ENCODE assay signal across 1 cellular context in genomic region chr16:14629919-14630619, GRCh38.
TF ChIP-seq lines count a peak whose summit lies in the region.

A gene with protein sequence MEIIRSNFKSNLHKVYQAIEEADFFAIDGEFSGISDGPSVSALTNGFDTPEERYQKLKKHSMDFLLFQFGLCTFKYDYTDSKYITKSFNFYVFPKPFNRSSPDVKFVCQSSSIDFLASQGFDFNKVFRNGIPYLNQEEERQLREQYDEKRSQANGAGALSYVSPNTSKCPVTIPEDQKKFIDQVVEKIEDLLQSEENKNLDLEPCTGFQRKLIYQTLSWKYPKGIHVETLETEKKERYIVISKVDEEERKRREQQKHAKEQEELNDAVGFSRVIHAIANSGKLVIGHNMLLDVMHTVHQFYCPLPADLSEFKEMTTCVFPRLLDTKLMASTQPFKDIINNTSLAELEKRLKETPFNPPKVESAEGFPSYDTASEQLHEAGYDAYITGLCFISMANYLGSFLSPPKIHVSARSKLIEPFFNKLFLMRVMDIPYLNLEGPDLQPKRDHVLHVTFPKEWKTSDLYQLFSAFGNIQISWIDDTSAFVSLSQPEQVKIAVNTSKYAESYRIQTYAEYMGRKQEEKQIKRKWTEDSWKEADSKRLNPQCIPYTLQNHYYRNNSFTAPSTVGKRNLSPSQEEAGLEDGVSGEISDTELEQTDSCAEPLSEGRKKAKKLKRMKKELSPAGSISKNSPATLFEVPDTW (minus strand): TSS chr16:14630260. CDS start chr16:14630125, 135 bp downstream.

TF ChIP-seq in HepG2, 621 proteins besides CTCF, POLR2A, EP300 and RAD21 (continued from another document and continues in another):
- TF ChIP-seq, protein P1, sequence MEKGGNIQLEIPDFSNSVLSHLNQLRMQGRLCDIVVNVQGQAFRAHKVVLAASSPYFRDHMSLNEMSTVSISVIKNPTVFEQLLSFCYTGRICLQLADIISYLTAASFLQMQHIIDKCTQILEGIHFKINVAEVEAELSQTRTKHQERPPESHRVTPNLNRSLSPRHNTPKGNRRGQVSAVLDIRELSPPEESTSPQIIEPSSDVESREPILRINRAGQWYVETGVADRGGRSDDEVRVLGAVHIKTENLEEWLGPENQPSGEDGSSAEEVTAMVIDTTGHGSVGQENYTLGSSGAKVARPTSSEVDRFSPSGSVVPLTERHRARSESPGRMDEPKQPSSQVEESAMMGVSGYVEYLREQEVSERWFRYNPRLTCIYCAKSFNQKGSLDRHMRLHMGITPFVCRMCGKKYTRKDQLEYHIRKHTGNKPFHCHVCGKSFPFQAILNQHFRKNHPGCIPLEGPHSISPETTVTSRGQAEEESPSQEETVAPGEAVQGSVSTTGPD (CRISPR knock-in tag; IDR thresholded peaks at IDR 0.05), result 0 out of 2 replicates have a peak, but pooled peaks have one; percentile 5
- peak; percentile 95; the same call in 1 of the 2 replicates for TF ChIP-seq ZNF337 (CRISPR knock-in tag; IDR thresholded peaks at IDR 0.05; ENCODE audit: borderline replicate concordance, low read depth)
- peak; percentile 68 to 95; a peak in 3 of 4 replicates for TF ChIP-seq HMGXB4 (CRISPR knock-in tag; IDR thresholded peaks at IDR 0.05; ENCODE audit: borderline replicate concordance in 1 of 2, low read depth in 1 of 2)
- peak; percentile 72; the same call in 1 of the 2 replicates for TF ChIP-seq ZNF772 (CRISPR knock-in tag; IDR thresholded peaks at IDR 0.05)
- TF ChIP-seq, protein P2, sequence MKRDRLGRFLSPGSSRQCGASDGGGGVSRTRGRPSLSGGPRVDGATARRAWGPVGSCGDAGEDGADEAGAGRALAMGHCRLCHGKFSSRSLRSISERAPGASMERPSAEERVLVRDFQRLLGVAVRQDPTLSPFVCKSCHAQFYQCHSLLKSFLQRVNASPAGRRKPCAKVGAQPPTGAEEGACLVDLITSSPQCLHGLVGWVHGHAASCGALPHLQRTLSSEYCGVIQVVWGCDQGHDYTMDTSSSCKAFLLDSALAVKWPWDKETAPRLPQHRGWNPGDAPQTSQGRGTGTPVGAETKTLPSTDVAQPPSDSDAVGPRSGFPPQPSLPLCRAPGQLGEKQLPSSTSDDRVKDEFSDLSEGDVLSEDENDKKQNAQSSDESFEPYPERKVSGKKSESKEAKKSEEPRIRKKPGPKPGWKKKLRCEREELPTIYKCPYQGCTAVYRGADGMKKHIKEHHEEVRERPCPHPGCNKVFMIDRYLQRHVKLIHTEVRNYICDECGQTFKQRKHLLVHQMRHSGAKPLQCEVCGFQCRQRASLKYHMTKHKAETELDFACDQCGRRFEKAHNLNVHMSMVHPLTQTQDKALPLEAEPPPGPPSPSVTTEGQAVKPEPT (CRISPR knock-in tag; IDR thresholded peaks at IDR 0.05; ENCODE audit: low read depth), result peak; percentile 68; the same call in 1 of the 2 replicates
- TF ChIP-seq, protein P3, sequence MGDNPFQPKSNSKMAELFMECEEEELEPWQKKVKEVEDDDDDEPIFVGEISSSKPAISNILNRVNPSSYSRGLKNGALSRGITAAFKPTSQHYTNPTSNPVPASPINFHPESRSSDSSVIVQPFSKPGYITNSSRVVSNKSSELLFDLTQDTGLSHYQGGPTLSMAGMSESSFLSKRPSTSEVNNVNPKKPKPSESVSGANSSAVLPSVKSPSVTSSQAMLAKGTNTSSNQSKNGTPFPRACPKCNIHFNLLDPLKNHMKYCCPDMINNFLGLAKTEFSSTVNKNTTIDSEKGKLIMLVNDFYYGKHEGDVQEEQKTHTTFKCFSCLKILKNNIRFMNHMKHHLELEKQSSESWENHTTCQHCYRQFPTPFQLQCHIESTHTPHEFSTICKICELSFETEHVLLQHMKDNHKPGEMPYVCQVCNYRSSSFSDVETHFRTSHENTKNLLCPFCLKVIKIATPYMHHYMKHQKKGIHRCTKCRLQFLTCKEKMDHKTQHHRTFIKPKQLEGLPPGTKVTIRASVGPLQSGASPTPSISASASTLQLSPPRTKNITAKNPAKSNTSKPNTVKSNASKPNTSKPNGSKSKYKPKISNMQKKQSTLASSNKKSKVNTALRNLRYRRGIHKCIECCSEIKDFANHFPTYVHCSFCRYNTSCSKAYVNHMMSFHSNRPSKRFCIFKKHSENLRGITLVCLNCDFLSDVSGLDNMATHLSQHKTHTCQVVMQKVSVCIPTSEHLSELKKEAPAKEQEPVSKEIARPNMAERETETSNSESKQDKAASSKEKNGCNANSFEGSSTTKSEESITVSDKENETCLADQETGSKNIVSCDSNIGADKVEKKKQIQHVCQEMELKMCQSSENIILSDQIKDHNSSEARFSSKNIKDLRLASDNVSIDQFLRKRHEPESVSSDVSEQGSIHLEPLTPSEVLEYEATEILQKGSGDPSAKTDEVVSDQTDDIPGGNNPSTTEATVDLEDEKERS (CRISPR knock-in tag; IDR thresholded peaks at IDR 0.05), result peak; percentile 89
- no peak for TF ChIP-seq RFX5 (IDR thresholded peaks at IDR 0.05; ENCODE audit: low read depth, low read length)
- peak; percentile 90 for TF ChIP-seq GATAD1 (CRISPR knock-in tag; IDR thresholded peaks at IDR 0.05)
- peak; percentile 64 for TF ChIP-seq SKI (IDR thresholded peaks at IDR 0.05; ENCODE audit: partially characterized antibody)
- TF ChIP-seq GLI4 (CRISPR knock-in tag; IDR thresholded peaks at IDR 0.05; ENCODE audit: borderline replicate concordance), result peak; percentile 91
- TF ChIP-seq, protein P4, sequence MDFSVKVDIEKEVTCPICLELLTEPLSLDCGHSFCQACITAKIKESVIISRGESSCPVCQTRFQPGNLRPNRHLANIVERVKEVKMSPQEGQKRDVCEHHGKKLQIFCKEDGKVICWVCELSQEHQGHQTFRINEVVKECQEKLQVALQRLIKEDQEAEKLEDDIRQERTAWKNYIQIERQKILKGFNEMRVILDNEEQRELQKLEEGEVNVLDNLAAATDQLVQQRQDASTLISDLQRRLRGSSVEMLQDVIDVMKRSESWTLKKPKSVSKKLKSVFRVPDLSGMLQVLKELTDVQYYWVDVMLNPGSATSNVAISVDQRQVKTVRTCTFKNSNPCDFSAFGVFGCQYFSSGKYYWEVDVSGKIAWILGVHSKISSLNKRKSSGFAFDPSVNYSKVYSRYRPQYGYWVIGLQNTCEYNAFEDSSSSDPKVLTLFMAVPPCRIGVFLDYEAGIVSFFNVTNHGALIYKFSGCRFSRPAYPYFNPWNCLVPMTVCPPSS (IDR thresholded peaks at IDR 0.05), result no peak
- TF ChIP-seq NCOA1 (CRISPR knock-in tag; IDR thresholded peaks at IDR 0.05), result no peak
- TF ChIP-seq ZBTB20 (CRISPR knock-in tag; IDR thresholded peaks at IDR 0.05; ENCODE audit: borderline replicate concordance, low read depth), result peak; percentile 60; the same call in 1 of the 2 replicates
- TF ChIP-seq HDAC2 (CRISPR knock-in tag; IDR thresholded peaks at IDR 0.05), result peak; percentile 66
- TF ChIP-seq SRSF1 (optimal IDR thresholded peaks at IDR 0.05; ENCODE audit: low read depth, low read length), result peak; percentile 48
- peak; percentile 79 for TF ChIP-seq ZNF710 (CRISPR knock-in tag; IDR thresholded peaks at IDR 0.05; ENCODE audit: borderline replicate concordance)
- no peak; the same call in 1 of the 2 replicates for TF ChIP-seq ZSCAN30 (CRISPR knock-in tag; IDR thresholded peaks at IDR 0.05)
- no peak for TF ChIP-seq PCBP2 (optimal IDR thresholded peaks at IDR 0.05; ENCODE audit: low read depth, low read length, poor library complexity, severe bottlenecking)
- peak; percentile 92 for TF ChIP-seq KMT2B (CRISPR knock-in tag; IDR thresholded peaks at IDR 0.05)
- TF ChIP-seq NCOA5 (CRISPR knock-in tag; IDR thresholded peaks at IDR 0.05), result no peak
- no peak for TF ChIP-seq ZFP36 (IDR thresholded peaks at IDR 0.05; ENCODE audit: borderline replicate concordance, low read depth, low read length, partially characterized antibody)
- TF ChIP-seq, protein P5, sequence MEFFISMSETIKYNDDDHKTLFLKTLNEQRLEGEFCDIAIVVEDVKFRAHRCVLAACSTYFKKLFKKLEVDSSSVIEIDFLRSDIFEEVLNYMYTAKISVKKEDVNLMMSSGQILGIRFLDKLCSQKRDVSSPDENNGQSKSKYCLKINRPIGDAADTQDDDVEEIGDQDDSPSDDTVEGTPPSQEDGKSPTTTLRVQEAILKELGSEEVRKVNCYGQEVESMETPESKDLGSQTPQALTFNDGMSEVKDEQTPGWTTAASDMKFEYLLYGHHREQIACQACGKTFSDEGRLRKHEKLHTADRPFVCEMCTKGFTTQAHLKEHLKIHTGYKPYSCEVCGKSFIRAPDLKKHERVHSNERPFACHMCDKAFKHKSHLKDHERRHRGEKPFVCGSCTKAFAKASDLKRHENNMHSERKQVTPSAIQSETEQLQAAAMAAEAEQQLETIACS (CRISPR knock-in tag; IDR thresholded peaks at IDR 0.05), result peak; percentile 77
- TF ChIP-seq SUZ12 (IDR thresholded peaks at IDR 0.05; ENCODE audit: low read depth, low read length), result no peak
- TF ChIP-seq, protein P6, sequence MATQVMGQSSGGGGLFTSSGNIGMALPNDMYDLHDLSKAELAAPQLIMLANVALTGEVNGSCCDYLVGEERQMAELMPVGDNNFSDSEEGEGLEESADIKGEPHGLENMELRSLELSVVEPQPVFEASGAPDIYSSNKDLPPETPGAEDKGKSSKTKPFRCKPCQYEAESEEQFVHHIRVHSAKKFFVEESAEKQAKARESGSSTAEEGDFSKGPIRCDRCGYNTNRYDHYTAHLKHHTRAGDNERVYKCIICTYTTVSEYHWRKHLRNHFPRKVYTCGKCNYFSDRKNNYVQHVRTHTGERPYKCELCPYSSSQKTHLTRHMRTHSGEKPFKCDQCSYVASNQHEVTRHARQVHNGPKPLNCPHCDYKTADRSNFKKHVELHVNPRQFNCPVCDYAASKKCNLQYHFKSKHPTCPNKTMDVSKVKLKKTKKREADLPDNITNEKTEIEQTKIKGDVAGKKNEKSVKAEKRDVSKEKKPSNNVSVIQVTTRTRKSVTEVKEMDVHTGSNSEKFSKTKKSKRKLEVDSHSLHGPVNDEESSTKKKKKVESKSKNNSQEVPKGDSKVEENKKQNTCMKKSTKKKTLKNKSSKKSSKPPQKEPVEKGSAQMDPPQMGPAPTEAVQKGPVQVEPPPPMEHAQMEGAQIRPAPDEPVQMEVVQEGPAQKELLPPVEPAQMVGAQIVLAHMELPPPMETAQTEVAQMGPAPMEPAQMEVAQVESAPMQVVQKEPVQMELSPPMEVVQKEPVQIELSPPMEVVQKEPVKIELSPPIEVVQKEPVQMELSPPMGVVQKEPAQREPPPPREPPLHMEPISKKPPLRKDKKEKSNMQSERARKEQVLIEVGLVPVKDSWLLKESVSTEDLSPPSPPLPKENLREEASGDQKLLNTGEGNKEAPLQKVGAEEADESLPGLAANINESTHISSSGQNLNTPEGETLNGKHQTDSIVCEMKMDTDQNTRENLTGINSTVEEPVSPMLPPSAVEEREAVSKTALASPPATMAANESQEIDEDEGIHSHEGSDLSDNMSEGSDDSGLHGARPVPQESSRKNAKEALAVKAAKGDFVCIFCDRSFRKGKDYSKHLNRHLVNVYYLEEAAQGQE (IDR thresholded peaks at IDR 0.05; ENCODE audit: borderline replicate concordance in 1 of 2, low read depth in 1 of 2, low read length in 2 of 2), result peak in 1 of 2 experiments; percentile 12; a peak in 1 of 4 replicates
- no peak for TF ChIP-seq DPF2 (CRISPR knock-in tag; IDR thresholded peaks at IDR 0.05; ENCODE audit: borderline replicate concordance, low read depth)
- no peak for TF ChIP-seq SRSF9 (IDR thresholded peaks at IDR 0.05; ENCODE audit: borderline replicate concordance, insufficient read depth, low read depth, low read length, poor library complexity, severe bottlenecking)
- TF ChIP-seq ZNF816 (CRISPR knock-in tag; IDR thresholded peaks at IDR 0.05; ENCODE audit: borderline replicate concordance), result peak; percentile 96
- no peak for TF ChIP-seq ZNF780A (CRISPR knock-in tag; IDR thresholded peaks at IDR 0.05)
- peak; percentile 89; the same call in 1 of the 2 replicates for TF ChIP-seq ZZZ3 (CRISPR knock-in tag; IDR thresholded peaks at IDR 0.05; ENCODE audit: borderline replicate concordance)
- 0 out of 2 replicates have a peak, but pooled peaks have one; percentile 20 for TF ChIP-seq ZFP62 (CRISPR knock-in tag; IDR thresholded peaks at IDR 0.05)
- TF ChIP-seq, protein P7, sequence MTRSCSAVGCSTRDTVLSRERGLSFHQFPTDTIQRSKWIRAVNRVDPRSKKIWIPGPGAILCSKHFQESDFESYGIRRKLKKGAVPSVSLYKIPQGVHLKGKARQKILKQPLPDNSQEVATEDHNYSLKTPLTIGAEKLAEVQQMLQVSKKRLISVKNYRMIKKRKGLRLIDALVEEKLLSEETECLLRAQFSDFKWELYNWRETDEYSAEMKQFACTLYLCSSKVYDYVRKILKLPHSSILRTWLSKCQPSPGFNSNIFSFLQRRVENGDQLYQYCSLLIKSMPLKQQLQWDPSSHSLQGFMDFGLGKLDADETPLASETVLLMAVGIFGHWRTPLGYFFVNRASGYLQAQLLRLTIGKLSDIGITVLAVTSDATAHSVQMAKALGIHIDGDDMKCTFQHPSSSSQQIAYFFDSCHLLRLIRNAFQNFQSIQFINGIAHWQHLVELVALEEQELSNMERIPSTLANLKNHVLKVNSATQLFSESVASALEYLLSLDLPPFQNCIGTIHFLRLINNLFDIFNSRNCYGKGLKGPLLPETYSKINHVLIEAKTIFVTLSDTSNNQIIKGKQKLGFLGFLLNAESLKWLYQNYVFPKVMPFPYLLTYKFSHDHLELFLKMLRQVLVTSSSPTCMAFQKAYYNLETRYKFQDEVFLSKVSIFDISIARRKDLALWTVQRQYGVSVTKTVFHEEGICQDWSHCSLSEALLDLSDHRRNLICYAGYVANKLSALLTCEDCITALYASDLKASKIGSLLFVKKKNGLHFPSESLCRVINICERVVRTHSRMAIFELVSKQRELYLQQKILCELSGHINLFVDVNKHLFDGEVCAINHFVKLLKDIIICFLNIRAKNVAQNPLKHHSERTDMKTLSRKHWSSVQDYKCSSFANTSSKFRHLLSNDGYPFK (CRISPR knock-in tag; IDR thresholded peaks at IDR 0.05; ENCODE audit: borderline replicate concordance), result peak; percentile 82
- peak; percentile 63; the same call in 1 of the 2 replicates for TF ChIP-seq ZNF792 (CRISPR knock-in tag; IDR thresholded peaks at IDR 0.05)
- TF ChIP-seq FOXM1 (CRISPR knock-in tag; IDR thresholded peaks at IDR 0.05), result peak; percentile 79; the same call in 1 of the 2 replicates
